Comparison of ENCODE assay signal across 8 cellular contexts in the genomic region with DNA sequence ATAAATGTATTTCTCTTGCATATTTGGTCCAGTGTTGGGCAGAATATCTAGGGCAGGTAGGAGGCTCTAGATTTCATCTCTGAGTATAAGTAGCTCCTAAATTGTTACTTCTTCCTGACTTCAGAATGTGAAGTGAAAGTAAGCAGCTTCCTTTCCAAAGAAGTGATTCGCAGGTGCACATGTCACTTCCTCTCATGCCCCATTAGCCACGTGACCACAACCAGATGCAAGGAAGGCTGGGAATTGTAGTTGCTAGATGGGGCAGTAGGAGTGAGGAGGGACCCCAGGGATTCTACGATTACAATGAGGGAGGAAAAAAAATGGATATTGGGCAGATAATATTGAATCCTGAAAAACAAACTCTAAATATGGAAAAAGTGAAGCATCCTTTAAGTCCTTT.
DNase-seq lines count a peak whose midpoint lies in the region; ATAC-seq and TF ChIP-seq lines count a peak whose summit lies in the region.

No MANE protein-coding gene starts in this region.

- CTCF ChIA-PET in activated naive CD4-positive, alpha-beta T cell treated with anti-CD3 and anti-CD28 coated beads for 36 hours (lab: Charles Lee): interaction anchor here (1.0 kb wide), 1 partner anchor 9 kb away, joined by 3 read pairs; no protein-coding TSS in a partner anchor

- no peak overlapping the region for H3K27ac Mint-ChIP-seq in activated naive CD4-positive, alpha-beta T cell treated with anti-CD3 and anti-CD28 coated beads for 36 hours
- H3K27ac Mint-ChIP-seq in natural killer cell: no peak overlapping the region

- no peak overlapping the region for H3K4me3 Mint-ChIP-seq in activated naive CD4-positive, alpha-beta T cell treated with anti-CD3 and anti-CD28 coated beads for 36 hours
- no peak overlapping the region for H3K4me3 Mint-ChIP-seq in natural killer cell

- H3K36me3 Mint-ChIP-seq in activated naive CD4-positive, alpha-beta T cell treated with anti-CD3 and anti-CD28 coated beads for 36 hours (ENCODE audit: low read depth): peaks cover 3% of the 10 kb centered on the region
- H3K36me3 Mint-ChIP-seq in natural killer cell: no peaks in the 10 kb centered on the region

- DNase-seq in activated naive CD4-positive, alpha-beta T cell treated with anti-CD3 and anti-CD28 coated beads for 36 hours: peak; percentile 60
- no peak for DNase-seq in activated naive CD4-positive, alpha-beta T cell (lab: John Stamatoyannopoulos, UW)
- DNase-seq in SW480 (ENCODE audit: low spot score) (peak; percentile 16), kidney glomerular epithelial cell (lab: John Stamatoyannopoulos, UW) (peak; percentile 45), Right ventricle myocardium inferior (ENCODE audit: missing footprints) (no peak), NCI-H187 treated with DMSO at 0.1 percent for 48 hours (lab: John Stamatoyannopoulos, UW) (no peak), natural killer cell (no peak)

- peaks cover 6% of the 10 kb centered on the region for H3K4me1 Mint-ChIP-seq in activated naive CD4-positive, alpha-beta T cell treated with anti-CD3 and anti-CD28 coated beads for 36 hours (ENCODE audit: low read depth)
- peaks cover 0 to 4% of the 10 kb centered on the region in 2 donors for H3K4me1 Mint-ChIP-seq in natural killer cell

- no peaks in the 10 kb centered on the region for H3K27me3 Mint-ChIP-seq in activated naive CD4-positive, alpha-beta T cell treated with anti-CD3 and anti-CD28 coated beads for 36 hours (ENCODE audit: low read depth)
- no peaks in the 10 kb centered on the region for H3K27me3 Mint-ChIP-seq in natural killer cell (ENCODE audit: low read depth in 2 of 2)

- intact Hi-C loops in activated naive CD4-positive, alpha-beta T cell treated with anti-CD3 and anti-CD28 coated beads for 36 hours (cut with micrococcal nuclease): no loop called here
- intact Hi-C loops in Right ventricle myocardium inferior (cut with DNase I): no loop called here
- intact Hi-C loops in natural killer cell (cut with micrococcal nuclease): no loop called here

- TF ChIP-seq CTCF in natural killer cell (IDR thresholded peaks at IDR 0.05): no peak

- no peaks in the 10 kb centered on the region for H3K9me3 Mint-ChIP-seq in activated naive CD4-positive, alpha-beta T cell treated with anti-CD3 and anti-CD28 coated beads for 36 hours
- H3K9me3 Mint-ChIP-seq in natural killer cell: peaks cover 0 to 6% of the 10 kb centered on the region in 2 donors

- ATAC-seq in HG03460 (IDR thresholded peaks at IDR 0.05; ENCODE audit: unreplicated experiment): peak; percentile 62
- no peak for ATAC-seq in Right ventricle myocardium inferior
- no peak for ATAC-seq in natural killer cell

Comparison
In these comparisons a context has a peak if more than half of its experiments do, and no peak if none do; other contexts are left out.
1. DNase-seq: peak in activated naive CD4-positive, alpha-beta T cell treated with anti-CD3 and anti-CD28 coated beads for 36 hours (single experiment), SW480 (single experiment) and kidney glomerular epithelial cell (single experiment); none in activated naive CD4-positive, alpha-beta T cell (0 of 4), Right ventricle myocardium inferior (single experiment), NCI-H187 treated with DMSO at 0.1 percent for 48 hours (single experiment) and natural killer cell (single experiment).